In the genomic region with DNA sequence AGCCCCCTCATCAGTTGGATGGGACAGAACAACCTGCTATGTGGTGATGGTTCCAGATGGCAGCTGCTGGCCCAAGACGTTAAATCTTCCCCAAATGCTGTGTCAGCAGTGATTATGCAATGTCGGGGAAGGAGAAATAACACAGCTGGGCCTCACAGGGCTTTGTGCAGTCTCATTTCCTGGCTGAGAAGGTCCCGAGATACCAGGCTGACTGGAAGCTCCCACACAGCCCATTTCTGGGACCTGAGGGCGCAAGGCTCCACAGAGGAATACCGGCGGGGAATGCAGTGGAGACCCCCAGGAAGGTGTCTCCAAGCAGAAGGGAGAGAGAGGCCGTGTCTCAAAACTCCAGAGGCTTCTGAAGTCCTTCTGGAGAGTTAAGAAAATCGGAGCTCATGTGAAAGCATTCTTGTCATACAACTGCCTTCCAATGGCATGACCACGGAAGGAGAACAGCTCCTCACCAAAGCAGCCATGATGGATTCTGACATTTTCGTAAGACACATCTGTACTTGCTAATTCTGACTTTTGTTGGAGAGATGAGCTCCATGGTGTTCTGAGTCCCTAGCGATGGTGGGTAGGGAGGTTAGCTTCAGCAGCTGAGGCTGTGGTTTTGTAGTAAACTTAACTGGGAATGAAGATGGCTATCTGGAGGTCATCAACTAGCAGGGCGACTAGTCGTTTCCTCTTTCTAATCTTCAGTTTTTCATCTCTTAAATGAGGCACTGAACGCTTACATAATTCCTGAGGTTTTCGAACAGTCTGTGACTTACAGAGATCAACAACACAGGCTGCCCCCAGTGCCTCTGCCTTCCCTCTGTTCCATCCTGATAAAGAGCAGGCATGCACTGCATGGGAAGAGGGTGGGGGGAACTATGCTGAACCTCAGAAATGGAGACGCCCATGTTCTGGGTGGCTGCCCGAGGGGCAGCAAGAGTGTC, we compare ENCODE assay signal across 10 cellular contexts. TPM values are rescaled to one million over a fixed set of nuclear protein-coding genes. Genes with fewer than 3 reads are reported as not detected.
A peak's percentile ranks its signal among the peaks of the same experiment; 100 is the strongest.
DNase-seq lines count a peak whose midpoint lies in the region; ATAC-seq, FAIRE-seq and TF ChIP-seq lines count a peak whose summit lies in the region.
"Had no signal": no experiment of that assay in that cellular context is flagged by ENCODE, and none has a peak within 500 bp of the region (broad histone marks: within the 10 kb centered on the region; RNA-seq: fewer than 3 reads in every experiment).

No MANE protein-coding gene starts in this region.

- SMC1A ChIA-PET in GM12878 (lab: Charles Lee; ENCODE audit: uncharacterized antibody, unreplicated experiment), result interaction anchor here (0.5 to 3.9 kb wide), 14 partner anchors 14 to 353 kb away, joined by 3 to 36 read pairs (median 6); no protein-coding TSS in a partner anchor

- H3K27ac ChIP-seq in GM12878 (ENCODE audit: control insufficient read depth, insufficient read depth), result no peak overlapping the region
- peak overlapping the region; percentile 85 for H3K27ac ChIP-seq in kidney (ENCODE audit: low read depth in 2 of 2, low read length in 2 of 2)
- H3K27ac ChIP-seq in smooth muscle cell (ENCODE audit: low read depth), result no peak overlapping the region

- DNase-seq in HCEC 1CT (peak; percentile 61), GM12878 (ENCODE audit: low read depth, low spot score) (no peak), kidney (peak; percentile 79), smooth muscle cell (lab: John Stamatoyannopoulos, UW; ENCODE audit: unreplicated experiment) (no peak), midbrain (lab: John Stamatoyannopoulos, UW) (no peak)
- DNase-seq in stimulated activated naive CD4-positive, alpha-beta T cell (lab: John Stamatoyannopoulos, UW), result no peak
- no peak for DNase-seq in effector CD4-positive, alpha-beta T cell
- DNase-seq: natural killer cell had no signal

- H3K27me3 ChIP-seq in GM12878 (replicated peaks in 1 of 2; ENCODE audit: control insufficient read depth in 2 of 2, insufficient read depth in 2 of 2, low read length in 1 of 2), result no peaks in the 10 kb centered on the region
- peaks cover 7% of the 10 kb centered on the region for H3K27me3 ChIP-seq in smooth muscle cell (ENCODE audit: low read depth)

- H3F3A ChIP-seq in smooth muscle cell (ENCODE audit: low read depth), result peaks cover 4% of the 10 kb centered on the region

- H3K9ac ChIP-seq in GM12878 (ENCODE audit: control insufficient read depth, insufficient read depth, low read length) (no peak overlapping the region), kidney (ENCODE audit: low read length in 2 of 2) (peak overlapping the region in 1 of 2 donors; percentile 17), smooth muscle cell (ENCODE audit: low read depth) (no peak overlapping the region)

- H3K4me1 ChIP-seq in GM12878 (ENCODE audit: control insufficient read depth, insufficient read depth, low read length) (no peaks in the 10 kb centered on the region), kidney (ENCODE audit: control insufficient read depth in 1 of 2, insufficient read depth in 1 of 2, low read depth in 1 of 2, low read length in 2 of 2) (peaks cover 37 to 45% of the 10 kb centered on the region in 2 donors), smooth muscle cell (ENCODE audit: low read depth) (peaks cover 12% of the 10 kb centered on the region)
- H3K4me1 ChIP-seq: HAP-1 had no signal

- POLR2A ChIA-PET in GM12878 (lab: Charles Lee), result interaction anchor here (0.6 to 1.0 kb wide), 2 partner anchors 14 to 394 kb away, joined by 3 to 4 read pairs; no protein-coding TSS in a partner anchor

- peak; percentile 49 for FAIRE-seq in GM12878 (lab: Jason Lieb, UNC)
- no peak for FAIRE-seq in kidney (lab: Jason Lieb, UNC)

- in situ Hi-C loops in GM12878 (cut with MboI), result no loop called here

- H3K4me3 ChIP-seq in GM12878 (no peak overlapping the region), kidney (ENCODE audit: low read length in 2 of 2) (peak overlapping the region in 1 of 2 donors; percentile 10), smooth muscle cell (no peak overlapping the region)
- H3K4me3 ChIP-seq: HAP-1 had no signal

- intact Hi-C loops in GM12878 (cut with micrococcal nuclease; ENCODE audit: unreplicated experiment), result no loop called here
- intact Hi-C loops in kidney (cut with DNase I), result no loop called here

- RAD21 ChIA-PET in GM12878 (lab: Charles Lee; ENCODE audit: unreplicated experiment), result interaction anchor here (0.8 to 4.7 kb wide), 5 partner anchors 10 to 144 kb away, joined by 3 to 23 read pairs (median 7); a partner anchor contains a TSS

- no peak for TF ChIP-seq RAD21 in GM12878 (IDR thresholded peaks at IDR 0.05; ENCODE audit: insufficient read depth, low read depth, low read length)

- no TSS peak for BruUV-seq in GM12878 (replicated peaks; lab: Mats Ljungman, UMichigan)

- H4K20me1 ChIP-seq in GM12878 (ENCODE audit: control insufficient read depth, insufficient read depth), result no peaks in the 10 kb centered on the region
- no peaks in the 10 kb centered on the region for H4K20me1 ChIP-seq in smooth muscle cell (ENCODE audit: low read depth)

- TF ChIP-seq CTCF in GM12878 (IDR thresholded peaks at IDR 0.05 in 2 of 3, conservative IDR thresholded peaks at IDR 0.05 in 1 of 3; ENCODE audit: control insufficient read depth in 2 of 3, extremely low read depth in 1 of 3, insufficient read depth in 1 of 3, low read depth in 3 of 3, low read length in 3 of 3) (no peak), kidney (IDR thresholded peaks at IDR 0.05; ENCODE audit: borderline replicate concordance, extremely low read depth, insufficient read depth) (no peak), smooth muscle cell (IDR thresholded peaks at IDR 0.05; ENCODE audit: borderline replicate concordance, insufficient read depth, poor library complexity, severe bottlenecking) (no peak)

- H3K9me3 ChIP-seq in GM12878 (replicated peaks; ENCODE audit: control insufficient read depth, insufficient read depth, low read length), result no peaks in the 10 kb centered on the region; the same call in 2 of the 3 replicates
- H3K9me3 ChIP-seq in kidney (ENCODE audit: control insufficient read depth in 1 of 2, low read length in 2 of 2), result no peaks in the 10 kb centered on the region
- H3K9me3 ChIP-seq in smooth muscle cell (replicated peaks; ENCODE audit: low read depth), result no peaks in the 10 kb centered on the region
- H3K9me3 ChIP-seq: HAP-1 had no signal

- CTCF ChIA-PET in GM12878 (lab: Yijun Ruan, JAX), result interaction anchor here (1.0 to 5.8 kb wide), 3 partner anchors 10 to 80 kb away, joined by 4 to 54 read pairs (median 4); no protein-coding TSS in a partner anchor

- H3K4me2 ChIP-seq in GM12878 (ENCODE audit: control insufficient read depth, insufficient read depth) (no peak overlapping the region), smooth muscle cell (peak overlapping the region; percentile 46)

- ATAC-seq in GM12878 (no peak), GM19397 (IDR thresholded peaks at IDR 0.05; ENCODE audit: unreplicated experiment) (no peak)

- H3K79me2 ChIP-seq in GM12878 (ENCODE audit: control insufficient read depth, insufficient read depth, low read length) (no peaks in the 10 kb centered on the region), smooth muscle cell (ENCODE audit: low read depth) (no peaks in the 10 kb centered on the region)

- H3K36me3 ChIP-seq in GM12878 (ENCODE audit: control insufficient read depth in 2 of 2, insufficient read depth in 2 of 2, low read length in 1 of 2) (no peaks in the 10 kb centered on the region), kidney (ENCODE audit: control insufficient read depth in 1 of 2, insufficient read depth in 2 of 2, low read length in 2 of 2) (no peaks in the 10 kb centered on the region), smooth muscle cell (ENCODE audit: low read depth) (no peaks in the 10 kb centered on the region)
- H3K36me3 ChIP-seq: HAP-1 had no signal

- WGBS in GM12878 (ENCODE audit: insufficient coverage, insufficient replicate concordance, low lambda C conversion rate, missing lambda C conversion rate), result 39% methylated on average over 16 of the region's 17 CpGs
- WGBS in smooth muscle cell (ENCODE audit: low lambda C conversion rate), result 43% methylated on average over 17 of the region's 17 CpGs

- H2AFZ ChIP-seq in GM12878 (ENCODE audit: control insufficient read depth, low read depth, low read length) (peak overlapping the region; percentile 16; the same call in 1 of the 2 replicates), smooth muscle cell (ENCODE audit: low read depth) (no peak overlapping the region)

- no peak for TF ChIP-seq POLR2A in GM12878 (IDR thresholded peaks at IDR 0.05; ENCODE audit: low read depth, low read length)

- TF ChIP-seq EP300 in GM12878 (IDR thresholded peaks at IDR 0.05; ENCODE audit: borderline replicate concordance in 1 of 2, control insufficient read depth in 1 of 2, low read depth in 2 of 2, low read length in 2 of 2), result no peak

TF ChIP-seq in GM12878, 131 proteins besides CTCF, POLR2A, EP300 and RAD21 (continues in another document):
- no peak for TF ChIP-seq MEF2A (IDR thresholded peaks at IDR 0.05; ENCODE audit: insufficient read depth, low read depth, low read length)
- TF ChIP-seq, protein P1, sequence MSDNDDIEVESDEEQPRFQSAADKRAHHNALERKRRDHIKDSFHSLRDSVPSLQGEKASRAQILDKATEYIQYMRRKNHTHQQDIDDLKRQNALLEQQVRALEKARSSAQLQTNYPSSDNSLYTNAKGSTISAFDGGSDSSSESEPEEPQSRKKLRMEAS (IDR thresholded peaks at IDR 0.05; ENCODE audit: low read depth, low read length), result no peak
- TF ChIP-seq YY1 (IDR thresholded peaks at IDR 0.05; ENCODE audit: low read depth, low read length), result 0 out of 2 replicates have a peak, but pooled peaks have one; percentile 25

RNA-seq across cellular contexts. Expression of a gene that starts 28.4 kb away (rescaled TPM):
- total RNA-seq in GM12878 (2013; cell fraction: nucleolus; rRNA removed), result 246 and 321 TPM in 2 replicates
- 69.4 and 86.8 TPM in 2 replicates for total RNA-seq in GM12878 (2014; rRNA removed)
- 42.8 and 46.1 TPM in 2 replicates for total RNA-seq in GM12878 (2014; rRNA removed; fragmentation: Illumina TruSeq; extraction: Trizol)
- 47.9 and 51.9 TPM in 2 replicates for total RNA-seq in GM12878 (2021)
- polyA plus RNA-seq in GM12878 (2011; ENCODE audit: low read depth), result 19.6 TPM
- 70.8 and 85.7 TPM in 2 replicates for polyA plus RNA-seq in GM12878 (2011; rRNA removed)
- 26.8 and 32.2 TPM in 2 replicates for polyA plus RNA-seq in GM12878 (2011; cell fraction: cytosol; rRNA removed)
- polyA plus RNA-seq in GM12878 (2011; cell fraction: nucleus; rRNA removed), result 67.8 and 75.4 TPM in 2 replicates
- 18.2 and 18.4 TPM in 2 replicates for polyA plus RNA-seq in GM12878 (2012)
- 43.1 and 43.6 TPM in 2 replicates for polyA plus RNA-seq in GM12878 (2014; fragmentation: Illumina TruSeq; extraction: Trizol)
- 1 to 10 TPM; 6.8 to 9.8 TPM for polyA plus RNA-seq in GM12878 (2014; fragmentation: Nextera tagmentation; extraction: Ambion mirVana)
- polyA plus RNA-seq in GM12878 (2014; rRNA removed), result 22.2 and 28.7 TPM in 2 replicates
- polyA plus RNA-seq in GM12878 (2016; fragmentation: Nextera tagmentation; extraction: Ambion mirVana), result 10 to 100 TPM; 29.2 to 31.4 TPM
- 83.1 and 96.8 TPM in 2 replicates for polyA minus RNA-seq in GM12878 (2011; rRNA and poly(A)+ RNA removed)
- 27.8 and 30.6 TPM in 2 replicates for polyA minus RNA-seq in GM12878 (2011; cell fraction: cytosol; rRNA and poly(A)+ RNA removed)
- 89.8 and 92.1 TPM in 2 replicates for polyA minus RNA-seq in GM12878 (2011; cell fraction: nucleus; rRNA and poly(A)+ RNA removed)
- total RNA-seq in kidney, result 83.6 TPM
- 6.0 TPM for polyA plus RNA-seq in kidney (ENCODE audit: insufficient read depth, low read depth, low replicate concordance)
- total RNA-seq in smooth muscle cell, result 67.5 and 86.2 TPM in 2 replicates
- 13.5 and 17.3 TPM in 2 replicates for polyA plus RNA-seq in smooth muscle cell

Comparison
In these comparisons a context has a peak if more than half of its experiments do, and no peak if none do; other contexts are left out.
1. DNase-seq: peak in HCEC 1CT (single experiment) and kidney (single experiment); none in GM12878 (single experiment), smooth muscle cell (single experiment), stimulated activated naive CD4-positive, alpha-beta T cell (0 of 6), effector CD4-positive, alpha-beta T cell (single experiment) and midbrain (single experiment).
2. H3K27ac ChIP-seq: peak in kidney (2 of 2); none in GM12878 (single experiment) and smooth muscle cell (single experiment).